ENCODE assay signal across 1 cellular context in the genomic region with DNA sequence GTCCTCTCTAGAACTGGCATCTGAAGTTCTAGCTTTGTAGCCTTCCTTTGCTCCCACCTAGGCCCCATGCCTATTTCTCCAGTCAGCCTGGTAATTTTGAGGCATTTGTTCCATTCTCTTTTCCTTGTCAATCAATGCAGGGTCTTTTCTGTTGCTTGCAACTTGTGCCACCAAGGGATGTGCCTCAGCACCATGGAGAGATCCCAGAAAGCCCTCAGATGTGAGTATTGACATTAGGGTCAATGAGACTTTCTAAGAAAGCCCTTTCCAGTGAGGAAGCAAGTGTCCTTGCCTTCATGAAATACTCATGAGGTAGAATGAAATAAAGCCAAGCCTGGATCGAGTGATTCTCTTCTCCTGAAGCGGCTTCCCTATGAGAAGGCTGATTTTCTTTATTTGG.
TF ChIP-seq lines count a peak whose summit lies in the region.

No MANE protein-coding gene starts in this region.

TF ChIP-seq in A549, 52 proteins besides CTCF, POLR2A, EP300 and RAD21 (continued from another document):
- TF ChIP-seq, protein P1, sequence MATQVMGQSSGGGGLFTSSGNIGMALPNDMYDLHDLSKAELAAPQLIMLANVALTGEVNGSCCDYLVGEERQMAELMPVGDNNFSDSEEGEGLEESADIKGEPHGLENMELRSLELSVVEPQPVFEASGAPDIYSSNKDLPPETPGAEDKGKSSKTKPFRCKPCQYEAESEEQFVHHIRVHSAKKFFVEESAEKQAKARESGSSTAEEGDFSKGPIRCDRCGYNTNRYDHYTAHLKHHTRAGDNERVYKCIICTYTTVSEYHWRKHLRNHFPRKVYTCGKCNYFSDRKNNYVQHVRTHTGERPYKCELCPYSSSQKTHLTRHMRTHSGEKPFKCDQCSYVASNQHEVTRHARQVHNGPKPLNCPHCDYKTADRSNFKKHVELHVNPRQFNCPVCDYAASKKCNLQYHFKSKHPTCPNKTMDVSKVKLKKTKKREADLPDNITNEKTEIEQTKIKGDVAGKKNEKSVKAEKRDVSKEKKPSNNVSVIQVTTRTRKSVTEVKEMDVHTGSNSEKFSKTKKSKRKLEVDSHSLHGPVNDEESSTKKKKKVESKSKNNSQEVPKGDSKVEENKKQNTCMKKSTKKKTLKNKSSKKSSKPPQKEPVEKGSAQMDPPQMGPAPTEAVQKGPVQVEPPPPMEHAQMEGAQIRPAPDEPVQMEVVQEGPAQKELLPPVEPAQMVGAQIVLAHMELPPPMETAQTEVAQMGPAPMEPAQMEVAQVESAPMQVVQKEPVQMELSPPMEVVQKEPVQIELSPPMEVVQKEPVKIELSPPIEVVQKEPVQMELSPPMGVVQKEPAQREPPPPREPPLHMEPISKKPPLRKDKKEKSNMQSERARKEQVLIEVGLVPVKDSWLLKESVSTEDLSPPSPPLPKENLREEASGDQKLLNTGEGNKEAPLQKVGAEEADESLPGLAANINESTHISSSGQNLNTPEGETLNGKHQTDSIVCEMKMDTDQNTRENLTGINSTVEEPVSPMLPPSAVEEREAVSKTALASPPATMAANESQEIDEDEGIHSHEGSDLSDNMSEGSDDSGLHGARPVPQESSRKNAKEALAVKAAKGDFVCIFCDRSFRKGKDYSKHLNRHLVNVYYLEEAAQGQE (IDR thresholded peaks at IDR 0.05): peak; percentile 69; the same call in 1 of the 2 replicates
